1 cellular context compared by ENCODE assay signal in genomic region chr10:5493698-5494097, GRCh38.
A peak's percentile ranks its signal among the peaks of the same experiment; 100 is the strongest.
TF ChIP-seq lines count a peak whose summit lies in the region.

No MANE protein-coding gene starts in this region.

TF ChIP-seq in HepG2, 621 proteins besides CTCF, POLR2A, EP300 and RAD21 (continued from another document and continues in another):
- TF ChIP-seq ZNF576 (CRISPR knock-in tag; IDR thresholded peaks at IDR 0.05) (no peak), ZNF713 (CRISPR knock-in tag; IDR thresholded peaks at IDR 0.05) (no peak), MAZ (IDR thresholded peaks at IDR 0.05; ENCODE audit: borderline replicate concordance, low read depth, low read length) (no peak), MAZ (CRISPR knock-in tag; IDR thresholded peaks at IDR 0.05; ENCODE audit: low read depth) (no peak), ATF5 (CRISPR knock-in tag; IDR thresholded peaks at IDR 0.05; ENCODE audit: low read depth) (no peak), NBN (conservative IDR thresholded peaks at IDR 0.05) (no peak), ZNF589 (CRISPR knock-in tag; conservative IDR thresholded peaks at IDR 0.05) (no peak), MXD4 (CRISPR knock-in tag; IDR thresholded peaks at IDR 0.05) (no peak), CEBPB (IDR thresholded peaks at IDR 0.05; ENCODE audit: borderline replicate concordance, low read depth, low read length) (peak; percentile 43; the same call in 1 of the 2 replicates), ZNF652 (CRISPR knock-in tag; IDR thresholded peaks at IDR 0.05; ENCODE audit: borderline replicate concordance, low read depth) (no peak), AHR (CRISPR knock-in tag; IDR thresholded peaks at IDR 0.05) (no peak), KAT8 (CRISPR knock-in tag; IDR thresholded peaks at IDR 0.05) (peak; percentile 34; the same call in 1 of the 2 replicates), CEBPZ (IDR thresholded peaks at IDR 0.05; ENCODE audit: low read length) (no peak), ZBTB10 (CRISPR knock-in tag; IDR thresholded peaks at IDR 0.05; ENCODE audit: borderline replicate concordance) (no peak), HMG20A (CRISPR knock-in tag; IDR thresholded peaks at IDR 0.05; ENCODE audit: borderline replicate concordance) (peak; percentile 62; the same call in 1 of the 2 replicates), ZKSCAN5 (CRISPR knock-in tag; IDR thresholded peaks at IDR 0.05) (no peak), MIER2 (CRISPR knock-in tag; IDR thresholded peaks at IDR 0.05) (no peak; the same call in 1 of the 2 replicates), ZNF614 (CRISPR knock-in tag; IDR thresholded peaks at IDR 0.05; ENCODE audit: borderline replicate concordance) (no peak), SIX1 (CRISPR knock-in tag; IDR thresholded peaks at IDR 0.05; ENCODE audit: borderline replicate concordance) (no peak), PCBP1 (IDR thresholded peaks at IDR 0.05; ENCODE audit: borderline replicate concordance, low read depth, low read length) (no peak), GFI1 (CRISPR knock-in tag; IDR thresholded peaks at IDR 0.05; ENCODE audit: borderline replicate concordance) (peak; percentile 64), XRCC5 (optimal IDR thresholded peaks at IDR 0.05; ENCODE audit: low read length) (no peak), NFYB (CRISPR knock-in tag; IDR thresholded peaks at IDR 0.05) (no peak), MBNL3 (CRISPR knock-in tag; conservative IDR thresholded peaks at IDR 0.05) (no peak), FOXJ3 (CRISPR knock-in tag; IDR thresholded peaks at IDR 0.05; ENCODE audit: borderline replicate concordance) (peak; percentile 73; the same call in 1 of the 2 replicates), MTF2 (CRISPR knock-in tag; IDR thresholded peaks at IDR 0.05; ENCODE audit: borderline replicate concordance) (no peak), TRAFD1 (CRISPR knock-in tag; IDR thresholded peaks at IDR 0.05; ENCODE audit: borderline replicate concordance) (no peak), ZNF234 (CRISPR knock-in tag; conservative IDR thresholded peaks at IDR 0.05) (no peak), KDM6A (CRISPR knock-in tag; IDR thresholded peaks at IDR 0.05; ENCODE audit: low read depth) (peak; percentile 43; the same call in 1 of the 2 replicates), MATR3 (CRISPR knock-in tag; IDR thresholded peaks at IDR 0.05) (no peak), HIVEP1 (CRISPR knock-in tag; IDR thresholded peaks at IDR 0.05) (no peak), PRMT3 (CRISPR knock-in tag; IDR thresholded peaks at IDR 0.05; ENCODE audit: borderline replicate concordance, low read depth) (no peak), CBX5 (CRISPR knock-in tag; IDR thresholded peaks at IDR 0.05; ENCODE audit: borderline replicate concordance) (peak; percentile 38; the same call in 1 of the 2 replicates), ELF4 (CRISPR knock-in tag; IDR thresholded peaks at IDR 0.05; ENCODE audit: borderline replicate concordance) (no peak), NCOR1 (IDR thresholded peaks at IDR 0.05; ENCODE audit: borderline replicate concordance, low read length) (no peak), SNAPC4 (CRISPR knock-in tag; IDR thresholded peaks at IDR 0.05) (no peak)
- TF ChIP-seq, protein P1, sequence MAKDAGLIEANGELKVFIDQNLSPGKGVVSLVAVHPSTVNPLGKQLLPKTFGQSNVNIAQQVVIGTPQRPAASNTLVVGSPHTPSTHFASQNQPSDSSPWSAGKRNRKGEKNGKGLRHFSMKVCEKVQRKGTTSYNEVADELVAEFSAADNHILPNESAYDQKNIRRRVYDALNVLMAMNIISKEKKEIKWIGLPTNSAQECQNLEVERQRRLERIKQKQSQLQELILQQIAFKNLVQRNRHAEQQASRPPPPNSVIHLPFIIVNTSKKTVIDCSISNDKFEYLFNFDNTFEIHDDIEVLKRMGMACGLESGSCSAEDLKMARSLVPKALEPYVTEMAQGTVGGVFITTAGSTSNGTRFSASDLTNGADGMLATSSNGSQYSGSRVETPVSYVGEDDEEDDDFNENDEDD (CRISPR knock-in tag; IDR thresholded peaks at IDR 0.05; ENCODE audit: borderline replicate concordance) = no peak
- TF ChIP-seq, protein P2, sequence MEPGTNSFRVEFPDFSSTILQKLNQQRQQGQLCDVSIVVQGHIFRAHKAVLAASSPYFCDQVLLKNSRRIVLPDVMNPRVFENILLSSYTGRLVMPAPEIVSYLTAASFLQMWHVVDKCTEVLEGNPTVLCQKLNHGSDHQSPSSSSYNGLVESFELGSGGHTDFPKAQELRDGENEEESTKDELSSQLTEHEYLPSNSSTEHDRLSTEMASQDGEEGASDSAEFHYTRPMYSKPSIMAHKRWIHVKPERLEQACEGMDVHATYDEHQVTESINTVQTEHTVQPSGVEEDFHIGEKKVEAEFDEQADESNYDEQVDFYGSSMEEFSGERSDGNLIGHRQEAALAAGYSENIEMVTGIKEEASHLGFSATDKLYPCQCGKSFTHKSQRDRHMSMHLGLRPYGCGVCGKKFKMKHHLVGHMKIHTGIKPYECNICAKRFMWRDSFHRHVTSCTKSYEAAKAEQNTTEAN (CRISPR knock-in tag; conservative IDR thresholded peaks at IDR 0.05) = no peak
- TF ChIP-seq, protein P3, sequence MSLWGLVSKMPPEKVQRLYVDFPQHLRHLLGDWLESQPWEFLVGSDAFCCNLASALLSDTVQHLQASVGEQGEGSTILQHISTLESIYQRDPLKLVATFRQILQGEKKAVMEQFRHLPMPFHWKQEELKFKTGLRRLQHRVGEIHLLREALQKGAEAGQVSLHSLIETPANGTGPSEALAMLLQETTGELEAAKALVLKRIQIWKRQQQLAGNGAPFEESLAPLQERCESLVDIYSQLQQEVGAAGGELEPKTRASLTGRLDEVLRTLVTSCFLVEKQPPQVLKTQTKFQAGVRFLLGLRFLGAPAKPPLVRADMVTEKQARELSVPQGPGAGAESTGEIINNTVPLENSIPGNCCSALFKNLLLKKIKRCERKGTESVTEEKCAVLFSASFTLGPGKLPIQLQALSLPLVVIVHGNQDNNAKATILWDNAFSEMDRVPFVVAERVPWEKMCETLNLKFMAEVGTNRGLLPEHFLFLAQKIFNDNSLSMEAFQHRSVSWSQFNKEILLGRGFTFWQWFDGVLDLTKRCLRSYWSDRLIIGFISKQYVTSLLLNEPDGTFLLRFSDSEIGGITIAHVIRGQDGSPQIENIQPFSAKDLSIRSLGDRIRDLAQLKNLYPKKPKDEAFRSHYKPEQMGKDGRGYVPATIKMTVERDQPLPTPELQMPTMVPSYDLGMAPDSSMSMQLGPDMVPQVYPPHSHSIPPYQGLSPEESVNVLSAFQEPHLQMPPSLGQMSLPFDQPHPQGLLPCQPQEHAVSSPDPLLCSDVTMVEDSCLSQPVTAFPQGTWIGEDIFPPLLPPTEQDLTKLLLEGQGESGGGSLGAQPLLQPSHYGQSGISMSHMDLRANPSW (CRISPR knock-in tag; IDR thresholded peaks at IDR 0.05; ENCODE audit: borderline replicate concordance) = no peak
